In the genomic region with DNA sequence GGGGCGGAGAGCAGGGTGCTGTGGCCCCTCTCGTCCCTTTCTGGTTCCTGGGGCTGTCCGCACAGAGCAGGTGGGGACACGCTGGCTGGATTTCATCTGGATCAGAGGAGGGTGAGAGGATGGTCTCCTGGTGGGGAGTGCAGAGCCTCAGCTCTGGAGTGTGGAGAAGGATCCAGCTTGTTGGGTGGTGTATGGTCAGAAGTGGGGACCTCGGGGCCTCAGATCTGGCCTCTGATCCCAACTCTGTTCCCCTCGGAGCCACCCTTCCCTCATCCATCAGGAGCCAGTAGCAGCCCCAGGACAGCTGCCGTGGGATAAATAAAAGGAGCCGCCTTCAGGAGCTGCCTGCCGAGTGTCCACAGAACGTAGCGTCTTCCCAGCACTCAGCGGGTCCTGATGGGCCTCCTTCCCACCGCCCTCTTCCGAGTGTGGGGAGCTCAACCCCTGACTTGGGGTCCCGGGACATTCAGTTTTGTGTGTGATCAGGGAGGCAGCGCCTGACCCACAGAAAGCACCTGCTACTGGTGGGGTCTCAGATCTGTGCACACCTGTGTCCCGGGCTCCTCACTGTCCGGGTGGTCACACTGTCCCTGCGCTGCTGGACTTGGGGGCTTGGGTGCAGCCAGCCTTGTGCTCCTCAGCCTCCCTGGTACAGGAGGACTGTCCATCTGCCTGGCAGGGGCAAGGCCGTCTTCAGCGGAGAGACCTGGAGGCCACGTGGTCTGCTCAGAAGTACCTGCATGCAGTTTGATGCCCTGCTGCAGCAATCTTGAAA, we compare ENCODE assay signal across 21 cellular contexts. TPM values are rescaled to one million over a fixed set of nuclear protein-coding genes. Genes with fewer than 3 reads are reported as not detected.
DNase-seq lines count a peak whose midpoint lies in the region; ATAC-seq and TF ChIP-seq lines count a peak whose summit lies in the region.
"Had no signal": no experiment of that assay in that cellular context is flagged by ENCODE, and none has a peak within 500 bp of the region (broad histone marks: within the 10 kb centered on the region; RNA-seq: fewer than 3 reads in every experiment).

No MANE protein-coding gene starts in this region.

- no peak overlapping the region for H4K91ac ChIP-seq in trophoblast cell (ENCODE audit: low read depth, low read length)

- no peak overlapping the region for H3K4me2 ChIP-seq in trophoblast cell (ENCODE audit: low read length)
- H3K4me2 ChIP-seq: PC-9 had no signal

- no peak overlapping the region for H2BK120ac ChIP-seq in trophoblast cell (ENCODE audit: insufficient read depth, low read length, poor library complexity)

- POLR2A ChIA-PET in MCF 10A (lab: Yijun Ruan, JAX) = no interaction called here

- peaks cover 12% of the 10 kb centered on the region for H3K27me3 ChIP-seq in H7 (ENCODE audit: control insufficient read depth, insufficient read depth, low read length)
- peaks cover 8% of the 10 kb centered on the region for H3K27me3 ChIP-seq in trophoblast cell (ENCODE audit: insufficient read depth, low read length)

- no peak overlapping the region for H2BK12ac ChIP-seq in trophoblast cell (ENCODE audit: low read length)

- H2AK5ac ChIP-seq in trophoblast cell (ENCODE audit: low read length) = no peak overlapping the region

- CTCF ChIA-PET in Calu3 (lab: Charles Lee) = no interaction called here
- CTCF ChIA-PET in MCF 10A (lab: Yijun Ruan, JAX) = interaction anchor here (0.6 to 1.2 kb wide), 3 partner anchors 22 to 278 kb away, joined by 3 to 5 read pairs (median 3); no protein-coding TSS in a partner anchor

- H3K9me3 Mint-ChIP-seq in Calu3 (ENCODE audit: low read depth, unreplicated experiment) (no peaks in the 10 kb centered on the region), MCF 10A (ENCODE audit: unreplicated experiment) (no peaks in the 10 kb centered on the region)

- DNase-seq in Calu3 = no peak
- peak; percentile 64 for DNase-seq in H7
- DNase-seq in trophoblast cell = peak in 1 of 2 donors; percentile 35
- no peak for DNase-seq in MCF 10A (ENCODE audit: unreplicated experiment)
- DNase-seq: activated CD4-positive, alpha-beta T cell treated with anti-CD3 and anti-CD28 coated beads for 1 hour; activated CD8-positive, alpha-beta memory T cell treated with anti-CD3 and anti-CD28 coated beads, Interleukin-2, amount 10 ng/mL, durations not matched to agents 7 days and 5 days; amniotic stem cell; central memory CD4-positive, alpha-beta T cell; esophagus squamous epithelium; NCI-H146; NCI-H748 treated with DMSO at 0.1 percent for 48 hours; PC-9 had no signal

- no peak overlapping the region for H3K4ac ChIP-seq in trophoblast cell (ENCODE audit: low read depth, low read length)

- no peaks in the 10 kb centered on the region for H3K79me2 ChIP-seq in trophoblast cell (ENCODE audit: control insufficient read depth, insufficient read depth, low read length, poor library complexity)

- H3K4me1 ChIP-seq in trophoblast cell (ENCODE audit: control insufficient read depth in 1 of 2, insufficient read depth in 2 of 2, low read length in 2 of 2) = peaks cover 3 to 4% of the 10 kb centered on the region in 2 experiments
- H3K4me1 ChIP-seq: Caco-2 had no signal

- peaks cover 17% of the 10 kb centered on the region for H3K4me1 Mint-ChIP-seq in Calu3 (ENCODE audit: low read depth, unreplicated experiment)
- no peaks in the 10 kb centered on the region for H3K4me1 Mint-ChIP-seq in MCF 10A (ENCODE audit: insufficient read depth, unreplicated experiment)

- no peaks in the 10 kb centered on the region for H3K79me1 ChIP-seq in trophoblast cell (ENCODE audit: low read length)

- H3K4me3 Mint-ChIP-seq in Calu3 (ENCODE audit: low read depth, unreplicated experiment) (peak overlapping the region; percentile 51), MCF 10A (ENCODE audit: unreplicated experiment) (no peak overlapping the region)
- H3K4me3 Mint-ChIP-seq: activated CD8-positive, alpha-beta memory T cell treated with anti-CD3 and anti-CD28 coated beads, Interleukin-2, amount 10 ng/mL, durations not matched to agents 7 days and 5 days had no signal

- no peaks in the 10 kb centered on the region for H3K36me3 Mint-ChIP-seq in Calu3 (ENCODE audit: insufficient read depth, unreplicated experiment)
- H3K36me3 Mint-ChIP-seq in MCF 10A (ENCODE audit: insufficient read depth, unreplicated experiment) = no peaks in the 10 kb centered on the region
- H3K36me3 Mint-ChIP-seq: activated CD8-positive, alpha-beta memory T cell treated with anti-CD3 and anti-CD28 coated beads, Interleukin-2, amount 10 ng/mL, durations not matched to agents 7 days and 5 days had no signal

- no peak overlapping the region for H3K27ac ChIP-seq in trophoblast cell (ENCODE audit: low read depth, low read length)
- H3K27ac ChIP-seq: esophagus squamous epithelium, PC-9 had no signal

- intact Hi-C loops in Calu3 (cut with micrococcal nuclease; ENCODE audit: unreplicated experiment) = no loop called here
- intact Hi-C loops in MCF 10A (cut with micrococcal nuclease) = no loop called here

- TF ChIP-seq CTCF in Calu3 (IDR thresholded peaks at IDR 0.05; ENCODE audit: unreplicated experiment) (no peak), MCF 10A (IDR thresholded peaks at IDR 0.05; ENCODE audit: unreplicated experiment) (no peak)

- ATAC-seq in esophagus mucosa = peak; percentile 5
- ATAC-seq in GM18868 (IDR thresholded peaks at IDR 0.05; ENCODE audit: unreplicated experiment) = no peak
- no peak for ATAC-seq in HG02884 (IDR thresholded peaks at IDR 0.05; ENCODE audit: unreplicated experiment)
- ATAC-seq: activated CD8-positive, alpha-beta memory T cell treated with anti-CD3 and anti-CD28 coated beads, Interleukin-2, amount 10 ng/mL, durations not matched to agents 7 days and 5 days; sciatic nerve had no signal

- H3K4me3 ChIP-seq in H7 (ENCODE audit: insufficient read depth, low read depth, low read length) (no peak overlapping the region), trophoblast cell (ENCODE audit: low read depth, low read length) (peak overlapping the region; percentile 23)
- H3K4me3 ChIP-seq: esophagus squamous epithelium, PC-9 had no signal

- no peak overlapping the region for H2AFZ ChIP-seq in trophoblast cell (ENCODE audit: insufficient read depth, low read length, poor library complexity)
- H2AFZ ChIP-seq: PC-9 had no signal

- peaks cover 5% of the 10 kb centered on the region for H3K9me3 ChIP-seq in trophoblast cell (ENCODE audit: insufficient read depth, low read depth, low read length)
- H3K9me3 ChIP-seq: Caco-2, esophagus squamous epithelium had no signal

- BruUV-seq in Calu3 (replicated peaks; lab: Mats Ljungman, UMichigan) = no TSS peak
- BruUV-seq in MCF 10A (replicated peaks; lab: Mats Ljungman, UMichigan) = no TSS peak

- no peak overlapping the region for H3K23ac ChIP-seq in trophoblast cell (ENCODE audit: low read length)

- no peak overlapping the region for H3K18ac ChIP-seq in trophoblast cell (ENCODE audit: low read length)

- no peak overlapping the region for H4K8ac ChIP-seq in trophoblast cell (ENCODE audit: low read depth, low read length)

- H3K36me3 ChIP-seq in H7 (replicated peaks; ENCODE audit: control insufficient read depth, insufficient read depth, low read length) (no peaks in the 10 kb centered on the region), trophoblast cell (ENCODE audit: control insufficient read depth in 1 of 2, insufficient read depth in 2 of 2, low read length in 2 of 2) (no peaks in the 10 kb centered on the region)
- H3K36me3 ChIP-seq: esophagus squamous epithelium had no signal

- H4K12ac ChIP-seq in trophoblast cell (ENCODE audit: low read depth, low read length) = no peak overlapping the region

- H3K27ac Mint-ChIP-seq in Calu3 (ENCODE audit: unreplicated experiment) = no peak overlapping the region
- H3K27ac Mint-ChIP-seq in MCF 10A (ENCODE audit: low read depth, unreplicated experiment) = no peak overlapping the region
- H3K27ac Mint-ChIP-seq: activated CD8-positive, alpha-beta memory T cell treated with anti-CD3 and anti-CD28 coated beads, Interleukin-2, amount 10 ng/mL, durations not matched to agents 7 days and 5 days had no signal

- H3K27me3 Mint-ChIP-seq in Calu3 (ENCODE audit: unreplicated experiment) (peaks cover 100% of the 10 kb centered on the region), MCF 10A (ENCODE audit: insufficient read depth, unreplicated experiment) (peaks cover 55% of the 10 kb centered on the region)

- no peak overlapping the region for H2BK5ac ChIP-seq in trophoblast cell (ENCODE audit: low read depth, low read length, poor library complexity)

- no peak overlapping the region for H3K9ac ChIP-seq in trophoblast cell (ENCODE audit: low read length)

- no CpG with 5 or more reads among the region's 22 CpGs for WGBS in trophoblast cell (ENCODE audit: extremely low coverage, insufficient coverage, insufficient read length)

- no peak overlapping the region for H3K14ac ChIP-seq in trophoblast cell (ENCODE audit: low read length)

RNA-seq across cellular contexts. Expression of gene BHLHE23, which starts 25.4 kb away (rescaled TPM):
- total RNA-seq in Calu3 (2022) = not detected in 2 replicates
- total RNA-seq in H7 (2014; rRNA removed; shearing (Covaris generic)) = 2.1 TPM in 2 replicates
- total RNA-seq in esophagus mucosa = not detected
- polyA plus RNA-seq in trophoblast cell (2013) = 0.07 and 0.12 TPM in 2 replicates
- not detected in 2 replicates for total RNA-seq in MCF 10A (2022)
- total RNA-seq: activated CD8-positive, alpha-beta memory T cell treated with anti-CD3 and anti-CD28 coated beads, Interleukin-2, amount 10 ng/mL, durations not matched to agents 7 days and 5 days; esophagus squamous epithelium; G401; H4; mucosa of gallbladder; osteocyte; PC-9; sciatic nerve had no signal
